In the genomic region with DNA sequence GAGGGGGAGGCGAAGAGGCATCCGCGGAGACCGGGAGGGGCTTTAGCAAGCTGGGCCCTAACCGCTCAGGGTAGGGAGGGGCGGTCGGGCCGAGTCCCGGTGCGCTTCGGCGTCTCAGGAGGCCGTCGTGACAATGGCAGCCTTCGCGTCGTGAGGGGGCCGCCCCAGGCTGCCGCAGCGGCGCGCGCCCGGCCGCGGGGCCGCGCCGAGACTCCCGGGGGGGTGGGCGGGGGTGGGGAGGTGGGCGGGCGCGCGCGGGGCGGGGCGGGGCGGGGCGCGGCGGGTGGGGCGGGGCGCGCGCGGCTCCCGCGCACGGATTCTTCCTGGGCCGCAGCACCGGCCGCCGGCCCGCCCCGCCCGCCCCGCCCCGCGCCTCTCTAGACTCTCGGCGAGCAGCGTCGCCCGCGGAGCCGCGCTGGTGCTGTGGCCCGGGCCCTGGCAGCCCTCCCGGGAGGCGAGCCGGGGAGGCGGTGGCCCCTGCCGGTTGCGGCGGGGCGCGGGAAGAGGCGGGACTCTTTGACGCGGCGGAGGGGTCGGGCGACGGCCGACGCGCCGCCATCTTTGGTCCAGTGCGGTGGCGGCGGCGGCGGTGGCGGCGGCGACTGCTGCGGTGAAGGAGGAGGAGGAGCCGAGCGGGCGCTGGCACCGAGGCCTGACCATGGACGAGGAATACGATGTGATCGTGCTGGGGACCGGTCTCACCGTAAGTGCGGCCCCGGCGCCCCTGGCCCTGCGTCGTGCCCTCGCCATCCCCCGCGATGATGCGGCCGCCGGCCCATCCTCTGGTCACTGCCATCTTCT, we compare ENCODE assay signal across 8 cellular contexts. TPM values are rescaled to one million over a fixed set of nuclear protein-coding genes. Genes with fewer than 3 reads are reported as not detected.
DNase-seq lines count a peak whose midpoint lies in the region; ATAC-seq and TF ChIP-seq lines count a peak whose summit lies in the region.

A gene (plus strand): TSS at position 558 of the 801 bp plus-strand sequence. CDS start 101 bp downstream, at position 659.

- intact Hi-C loops in cardiac septum (cut with DNase I), result loop anchor here (5.0 kb wide), 2 partner anchors 51 to 96 kb away; a partner anchor contains a TSS

- H3K79me1 ChIP-seq in trophoblast cell (ENCODE audit: low read length), result peaks cover 10% of the 10 kb centered on the region

- peak within 1 kb of the TSS; percentile 45 for H3K18ac ChIP-seq in trophoblast cell (ENCODE audit: low read length)

- H3K4ac ChIP-seq in trophoblast cell (ENCODE audit: low read depth, low read length), result peak within 1 kb of the TSS; percentile 95

- H2AFZ ChIP-seq in trophoblast cell (ENCODE audit: insufficient read depth, low read length, poor library complexity), result peak within 1 kb of the TSS; percentile 52

- H3K9me3 ChIP-seq in trophoblast cell (ENCODE audit: insufficient read depth, low read depth, low read length), result no peaks in the 10 kb centered on the region

- H3K27ac ChIP-seq in trophoblast cell (ENCODE audit: low read depth, low read length), result peak within 1 kb of the TSS; percentile 84

- peak within 1 kb of the TSS; percentile 88 for H2AK5ac ChIP-seq in trophoblast cell (ENCODE audit: low read length)

- in situ Hi-C loops in SK-MEL-5 (cut with HindIII; ENCODE audit: low pct_unique_long_range_greater_than_20kb, low sequenced_read_pairs), result no loop called here

- no peak for TF ChIP-seq CTCF in GM06990 (IDR thresholded peaks at IDR 0.05; ENCODE audit: insufficient read depth, low read length, poor library complexity, severe bottlenecking)

- peak within 1 kb of the TSS; percentile 88 for H3K4me2 ChIP-seq in trophoblast cell (ENCODE audit: low read length)

- peak within 1 kb of the TSS; percentile 97 for H4K91ac ChIP-seq in trophoblast cell (ENCODE audit: low read depth, low read length)

- no peak within 1 kb of the TSS for H3K23ac ChIP-seq in trophoblast cell (ENCODE audit: low read length)

- H3K14ac ChIP-seq in trophoblast cell (ENCODE audit: low read length), result peak within 1 kb of the TSS; percentile 88

- H2BK120ac ChIP-seq in trophoblast cell (ENCODE audit: insufficient read depth, low read length, poor library complexity), result peak within 1 kb of the TSS; percentile 88

- H3K4me1 ChIP-seq in trophoblast cell (ENCODE audit: control insufficient read depth in 1 of 2, insufficient read depth in 2 of 2, low read length in 2 of 2), result peaks cover 10% of the 10 kb centered on the region in 2 experiments

- H3K4me3 Mint-ChIP-seq in activated naive CD8-positive, alpha-beta T cell treated with anti-CD3 and anti-CD28 coated beads, Interleukin-2, amount 50 U/mL, for 24 hours, result peak within 1 kb of the TSS; percentile 81

- H3K9ac ChIP-seq in trophoblast cell (ENCODE audit: low read length), result peak within 1 kb of the TSS; percentile 92

- no CpG with 5 or more reads among the region's 118 CpGs for WGBS in trophoblast cell (ENCODE audit: extremely low coverage, insufficient coverage, insufficient read length)

- DNase-seq in GM06990 (ENCODE audit: extremely low read depth, insufficient read length) (peak; percentile 75), SK-MEL-5 (ENCODE audit: low read depth, low spot score) (peak; percentile 35), cardiac septum (ENCODE audit: low spot score) (no peak), trophoblast cell (peak in 1 of 2 donors; percentile 50), cortex of kidney (lab: John Stamatoyannopoulos, UW) (no peak)
- DNase-seq in activated naive CD8-positive, alpha-beta T cell treated with anti-CD3 and anti-CD28 coated beads, Interleukin-2, amount 50 U/mL, for 24 hours, result peak; percentile 63

- peaks cover 15% of the 10 kb centered on the region for H3K4me1 Mint-ChIP-seq in activated naive CD8-positive, alpha-beta T cell treated with anti-CD3 and anti-CD28 coated beads, Interleukin-2, amount 50 U/mL, for 24 hours

- peak within 1 kb of the TSS; percentile 64 for H4K12ac ChIP-seq in trophoblast cell (ENCODE audit: low read depth, low read length)

- H3K36me3 ChIP-seq in GM06990 (ENCODE audit: control insufficient read depth, insufficient read depth, low read length) (peaks cover 6% of the 10 kb centered on the region), trophoblast cell (ENCODE audit: control insufficient read depth in 1 of 2, insufficient read depth in 2 of 2, low read length in 2 of 2) (peaks cover 71 to 73% of the 10 kb centered on the region in 2 experiments)

- ATAC-seq in HG03442 (IDR thresholded peaks at IDR 0.05; ENCODE audit: unreplicated experiment) (peak; percentile 41), HG02973 (IDR thresholded peaks at IDR 0.05; ENCODE audit: unreplicated experiment) (no peak)
- peak; percentile 68 for ATAC-seq in activated naive CD8-positive, alpha-beta T cell treated with anti-CD3 and anti-CD28 coated beads, Interleukin-2, amount 50 U/mL, for 24 hours

- no peaks in the 10 kb centered on the region for H3K27me3 Mint-ChIP-seq in activated naive CD8-positive, alpha-beta T cell treated with anti-CD3 and anti-CD28 coated beads, Interleukin-2, amount 50 U/mL, for 24 hours

- H3K27me3 ChIP-seq in GM06990 (replicated peaks; ENCODE audit: control insufficient read depth, insufficient read depth, low read length) (no peaks in the 10 kb centered on the region), trophoblast cell (ENCODE audit: insufficient read depth, low read length) (no peaks in the 10 kb centered on the region)

- peak within 1 kb of the TSS; percentile 93 for H2BK5ac ChIP-seq in trophoblast cell (ENCODE audit: low read depth, low read length, poor library complexity)

- no peaks in the 10 kb centered on the region for H3K9me3 Mint-ChIP-seq in activated naive CD8-positive, alpha-beta T cell treated with anti-CD3 and anti-CD28 coated beads, Interleukin-2, amount 50 U/mL, for 24 hours

- peaks cover 16% of the 10 kb centered on the region for H3K79me2 ChIP-seq in trophoblast cell (ENCODE audit: control insufficient read depth, insufficient read depth, low read length, poor library complexity)

- H4K8ac ChIP-seq in trophoblast cell (ENCODE audit: low read depth, low read length), result peak within 1 kb of the TSS; percentile 72

- H3K27ac Mint-ChIP-seq in activated naive CD8-positive, alpha-beta T cell treated with anti-CD3 and anti-CD28 coated beads, Interleukin-2, amount 50 U/mL, for 24 hours, result peak within 1 kb of the TSS; percentile 85

- no peak within 1 kb of the TSS for H2BK12ac ChIP-seq in trophoblast cell (ENCODE audit: low read length)

- H3K36me3 Mint-ChIP-seq in activated naive CD8-positive, alpha-beta T cell treated with anti-CD3 and anti-CD28 coated beads, Interleukin-2, amount 50 U/mL, for 24 hours (ENCODE audit: low read depth), result peaks cover 5% of the 10 kb centered on the region

- peak within 1 kb of the TSS; percentile 81 for H3K4me3 ChIP-seq in GM06990 (replicated peaks; ENCODE audit: low read depth, low read length)
- H3K4me3 ChIP-seq in trophoblast cell (ENCODE audit: low read depth, low read length), result peak within 1 kb of the TSS; percentile 94

RNA-seq across cellular contexts. Expression of the gene that starts here (rescaled TPM):
- 48.8 and 61.9 TPM in 2 replicates for total RNA-seq in SK-MEL-5 (2014; rRNA removed; shearing (Covaris generic))
- 97.6 and 117 TPM in 2 replicates for polyA plus RNA-seq in SK-MEL-5 (2015; cell fraction: cytosol; rRNA removed)
- 363 and 472 TPM in 2 replicates for polyA plus RNA-seq in SK-MEL-5 (2015; cell fraction: nucleus; rRNA removed)
- total RNA-seq in cardiac septum, result 114 TPM
- 125 and 126 TPM in 2 replicates for polyA plus RNA-seq in trophoblast cell (2013)

Comparison
In these comparisons a context has a peak if more than half of its experiments do, and no peak if none do; other contexts are left out.
1. DNase-seq: peak in GM06990 (single experiment), SK-MEL-5 (single experiment) and activated naive CD8-positive, alpha-beta T cell treated with anti-CD3 and anti-CD28 coated beads, Interleukin-2, amount 50 U/mL, for 24 hours (single experiment); none in cardiac septum (single experiment) and cortex of kidney (single experiment).